ENCODE assay signal across 21 cellular contexts in genomic region chr14:33528655-33529054, GRCh38.
DNase-seq lines count a peak whose midpoint lies in the region; ATAC-seq, FAIRE-seq and TF ChIP-seq lines count a peak whose summit lies in the region.
"Had no signal": no experiment of that assay in that cellular context is flagged by ENCODE, and none has a peak within 500 bp of the region (broad histone marks: within the 10 kb centered on the region; RNA-seq: fewer than 3 reads in every experiment).

No MANE protein-coding gene starts in this region.

- H3K4me1 ChIP-seq in A549 (no peaks in the 10 kb centered on the region), HEK293 (ENCODE audit: control insufficient read depth, insufficient read depth, low read length) (no peaks in the 10 kb centered on the region), neural progenitor cell (peaks cover 13% of the 10 kb centered on the region)
- H3K4me1 ChIP-seq: Caco-2 had no signal

- TF ChIP-seq EP300 in A549 (IDR thresholded peaks at IDR 0.05): no peak

- no peaks in the 10 kb centered on the region for H4K20me1 ChIP-seq in neural progenitor cell (ENCODE audit: low read depth)
- H4K20me1 ChIP-seq: BLaER1 treated with 17β-estradiol and CSF1 and Interleukin-3, amounts not matched to agents 10 nM and 100 nM had no signal

- CTCF ChIA-PET in A549 (lab: Yijun Ruan, JAX): no interaction called here
- CTCF ChIA-PET in HEK293 (lab: Yijun Ruan, JAX): no interaction called here

- H3K79me2 ChIP-seq in neural progenitor cell (ENCODE audit: low read depth): no peaks in the 10 kb centered on the region

- no peak for TF ChIP-seq RAD21 in A549 (conservative IDR thresholded peaks at IDR 0.05 in 1 of 2, IDR thresholded peaks at IDR 0.05 in 1 of 2)

- FAIRE-seq in A549 (lab: Jason Lieb, UNC): no peak
- FAIRE-seq: A204.1, D721Med, G401.6, GM12892, GM18507 had no signal

- no peaks in the 10 kb centered on the region for H3K9me3 Mint-ChIP-seq in neural progenitor cell
- H3K9me3 Mint-ChIP-seq: CD4-positive, alpha-beta T cell; CD8-positive, alpha-beta T cell had no signal

- no peak overlapping the region for H3K9ac ChIP-seq in neural progenitor cell
- H3K9ac ChIP-seq: BLaER1 treated with 17β-estradiol and CSF1 and Interleukin-3, amounts not matched to agents 10 nM and 100 nM had no signal

- 1% methylated on average over 4 of the region's 4 CpGs for WGBS in A549 (ENCODE audit: missing lambda C conversion rate)

- H3K27ac ChIP-seq in A549: no peak overlapping the region
- no peak overlapping the region for H3K27ac ChIP-seq in HEK293 (ENCODE audit: extremely low read depth, low read depth, low read length)
- H3K27ac ChIP-seq in neural progenitor cell: no peak overlapping the region
- H3K27ac ChIP-seq: BLaER1 treated with 17β-estradiol and CSF1 and Interleukin-3, amounts not matched to agents 10 nM and 100 nM; C4-2B had no signal

- no peaks in the 10 kb centered on the region for H3F3A ChIP-seq in neural progenitor cell (ENCODE audit: low read depth)

- TF ChIP-seq CTCF in A549 (IDR thresholded peaks at IDR 0.05) (no peak), HEK293 (tag by site-specific recombination; IDR thresholded peaks at IDR 0.05) (no peak), neural progenitor cell (IDR thresholded peaks at IDR 0.05) (no peak)

- H3K9me3 ChIP-seq in A549 (no peaks in the 10 kb centered on the region), HEK293 (ENCODE audit: control insufficient read depth, insufficient read depth, low read depth, low read length) (no peaks in the 10 kb centered on the region), neural progenitor cell (ENCODE audit: low read depth) (no peaks in the 10 kb centered on the region)
- H3K9me3 ChIP-seq: BLaER1 treated with 17β-estradiol and CSF1 and Interleukin-3, amounts not matched to agents 10 nM and 100 nM; Caco-2 had no signal

- ATAC-seq in A549 (no peak), GM21390 (IDR thresholded peaks at IDR 0.05; ENCODE audit: unreplicated experiment) (no peak)
- ATAC-seq: CD8-positive, alpha-beta T cell had no signal

- POLR2A ChIA-PET in A549 (lab: Yijun Ruan, JAX) (no interaction called here), HEK293 (lab: Yijun Ruan, JAX) (no interaction called here)

- H3K36me3 Mint-ChIP-seq in neural progenitor cell: no peaks in the 10 kb centered on the region
- H3K36me3 Mint-ChIP-seq: CD8-positive, alpha-beta T cell had no signal

- no peak for TF ChIP-seq POLR2A in A549 (IDR thresholded peaks at IDR 0.05; ENCODE audit: low read length)

- peaks cover 5% of the 10 kb centered on the region for H3K27me3 Mint-ChIP-seq in neural progenitor cell (ENCODE audit: insufficient read depth, low read depth)
- H3K27me3 Mint-ChIP-seq: B cell had no signal

- no peaks in the 10 kb centered on the region for H3K36me3 ChIP-seq in HEK293 (ENCODE audit: control insufficient read depth in 2 of 2, insufficient read depth in 1 of 2, low read length in 2 of 2)
- no peaks in the 10 kb centered on the region for H3K36me3 ChIP-seq in neural progenitor cell
- H3K36me3 ChIP-seq: BLaER1 treated with 17β-estradiol and CSF1 and Interleukin-3, amounts not matched to agents 10 nM and 100 nM had no signal

- H3K4me3 ChIP-seq in A549 (no peak overlapping the region), HEK293 (ENCODE audit: low read depth, low read length) (no peak overlapping the region), neural progenitor cell (no peak overlapping the region)
- H3K4me3 ChIP-seq: BLaER1 treated with 17β-estradiol and CSF1 and Interleukin-3, amounts not matched to agents 10 nM and 100 nM had no signal

- no peak overlapping the region for H3K4me3 Mint-ChIP-seq in neural progenitor cell
- H3K4me3 Mint-ChIP-seq: B cell; CD4-positive, alpha-beta T cell; CD8-positive, alpha-beta T cell had no signal

- no peak overlapping the region for H3K27ac Mint-ChIP-seq in neural progenitor cell
- H3K27ac Mint-ChIP-seq: B cell; CD4-positive, alpha-beta T cell; CD8-positive, alpha-beta T cell had no signal

- peak overlapping the region; percentile 40 for H2AFZ ChIP-seq in neural progenitor cell (replicated peaks)

- DNase-seq in A549 (ENCODE audit: low read depth in 1 of 2, low spot score in 1 of 2) (no peak), neural progenitor cell (ENCODE audit: low spot score) (no peak), NCI-H1436 treated with DMSO at 0.1 percent for 48 hours (lab: John Stamatoyannopoulos, UW) (no peak)
- DNase-seq: 8988T; AML-193; Caco-2; Calu3; CD4-positive, alpha-beta T cell; CD8-positive, alpha-beta T cell; DMS79 treated with DMSO at 0.1 percent for 48 hours; GF-D8 had no signal

- H3K4me2 ChIP-seq in A549: no peak overlapping the region
- no peak overlapping the region for H3K4me2 ChIP-seq in neural progenitor cell
- H3K4me2 ChIP-seq: BLaER1 treated with 17β-estradiol and CSF1 and Interleukin-3, amounts not matched to agents 10 nM and 100 nM had no signal

- H3K4me1 Mint-ChIP-seq in neural progenitor cell: peaks cover 25% of the 10 kb centered on the region
- H3K4me1 Mint-ChIP-seq: B cell had no signal

- no peaks in the 10 kb centered on the region for H3K27me3 ChIP-seq in neural progenitor cell
- H3K27me3 ChIP-seq: BLaER1 treated with 17β-estradiol and CSF1 and Interleukin-3, amounts not matched to agents 10 nM and 100 nM had no signal

TF ChIP-seq in A549, 52 proteins besides CTCF, POLR2A, EP300 and RAD21:
- TF ChIP-seq RARB (CRISPR knock-in tag; IDR thresholded peaks at IDR 0.05) (no peak), USF2 (IDR thresholded peaks at IDR 0.05) (peak; percentile 43; the same call in 1 of the 2 replicates)

TF ChIP-seq in HEK293, 187 proteins besides CTCF, POLR2A, EP300 and RAD21:
- 0 out of 2 replicates have a peak, but pooled peaks have one; percentile 10 for TF ChIP-seq ZNF10 (tag by site-specific recombination; IDR thresholded peaks at IDR 0.05)
- TF ChIP-seq ZNF155 (tag by site-specific recombination; IDR thresholded peaks at IDR 0.05): no peak
- no peak for TF ChIP-seq ZNF747 (tag by site-specific recombination; IDR thresholded peaks at IDR 0.05)
- TF ChIP-seq ZNF175 (tag by site-specific recombination; IDR thresholded peaks at IDR 0.05): no peak
